ENCODE assay signal across 10 cellular contexts in genomic region chr1:26848947-26849774, GRCh38. TPM values are rescaled to one million over a fixed set of nuclear protein-coding genes. Genes with fewer than 3 reads are reported as not detected.
DNase-seq lines count a peak whose midpoint lies in the region; ATAC-seq, FAIRE-seq and TF ChIP-seq lines count a peak whose summit lies in the region.
"Had no signal": no experiment of that assay in that cellular context is flagged by ENCODE, and none has a peak within 500 bp of the region (broad histone marks: within the 10 kb centered on the region; RNA-seq: fewer than 3 reads in every experiment).

No MANE protein-coding gene starts in this region.

- peaks cover 3% of the 10 kb centered on the region for H4K20me1 ChIP-seq in smooth muscle cell (ENCODE audit: low read depth)

- H3K9me3 Mint-ChIP-seq in activated B cell treated with CpG ODN at 0.5 μM for 24 hours, result no peaks in the 10 kb centered on the region
- no peaks in the 10 kb centered on the region for H3K9me3 Mint-ChIP-seq in activated CD8-positive, alpha-beta memory T cell treated with anti-CD3 and anti-CD28 coated beads, Interleukin-2, amount 10 ng/mL, durations not matched to agents 7 days and 5 days (ENCODE audit: low read depth)
- H3K9me3 Mint-ChIP-seq: neural progenitor cell had no signal

- DNase-seq in H54 (ENCODE audit: insufficient read length, low spot score) (peak; percentile 73), activated B cell treated with CpG ODN at 0.5 μM for 24 hours (no peak), hepatic stellate cell (ENCODE audit: low spot score) (peak; percentile 81), smooth muscle cell (lab: John Stamatoyannopoulos, UW; ENCODE audit: unreplicated experiment) (no peak), ecto neural progenitor cell (ENCODE audit: low spot score) (no peak), Ammon's horn (ENCODE audit: low spot score) (no peak)
- DNase-seq in activated CD8-positive, alpha-beta memory T cell treated with anti-CD3 and anti-CD28 coated beads, Interleukin-2, amount 10 ng/mL, durations not matched to agents 7 days and 5 days, result no peak

- no peak for ATAC-seq in activated B cell treated with CpG ODN at 0.5 μM for 24 hours (ENCODE audit: low read depth)
- ATAC-seq in HG02678 (IDR thresholded peaks at IDR 0.05; ENCODE audit: unreplicated experiment), result no peak
- ATAC-seq in activated CD8-positive, alpha-beta memory T cell treated with anti-CD3 and anti-CD28 coated beads, Interleukin-2, amount 10 ng/mL, durations not matched to agents 7 days and 5 days, result no peak

- H3K4me1 Mint-ChIP-seq in activated B cell treated with CpG ODN at 0.5 μM for 24 hours, result no peaks in the 10 kb centered on the region
- H3K4me1 Mint-ChIP-seq in activated CD8-positive, alpha-beta memory T cell treated with anti-CD3 and anti-CD28 coated beads, Interleukin-2, amount 10 ng/mL, durations not matched to agents 7 days and 5 days, result peaks cover 2% of the 10 kb centered on the region
- H3K4me1 Mint-ChIP-seq: neural progenitor cell had no signal

- H3K4me3 ChIP-seq in smooth muscle cell, result no peak overlapping the region
- H3K4me3 ChIP-seq: neural progenitor cell had no signal

- TF ChIP-seq CTCF in activated B cell treated with CpG ODN at 0.5 μM for 24 hours (IDR thresholded peaks at IDR 0.05) (no peak), smooth muscle cell (IDR thresholded peaks at IDR 0.05; ENCODE audit: borderline replicate concordance, insufficient read depth, poor library complexity, severe bottlenecking) (no peak)

- no peak overlapping the region for H3K9ac ChIP-seq in smooth muscle cell (ENCODE audit: low read depth)
- H3K9ac ChIP-seq: neural progenitor cell had no signal

- no peak overlapping the region for H3K4me2 ChIP-seq in smooth muscle cell
- H3K4me2 ChIP-seq: neural progenitor cell had no signal

- no peaks in the 10 kb centered on the region for H3F3A ChIP-seq in smooth muscle cell (ENCODE audit: low read depth)

- CTCF ChIA-PET in activated B cell treated with CpG ODN at 0.5 μM for 24 hours (lab: Charles Lee), result interaction anchor here (1.4 to 1.9 kb wide), 3 partner anchors 28 to 248 kb away, joined by 4 read pairs; no protein-coding TSS in a partner anchor
- CTCF ChIA-PET in activated CD8-positive, alpha-beta memory T cell treated with anti-CD3 and anti-CD28 coated beads, Interleukin-2, amount 10 ng/mL, durations not matched to agents 7 days and 5 days (lab: Charles Lee), result interaction anchor here (0.8 to 4.0 kb wide), 9 partner anchors 10 to 38 kb away, joined by 3 to 14 read pairs (median 4); no protein-coding TSS in a partner anchor

- TF ChIP-seq POLR2A in H54 (IDR thresholded peaks at IDR 0.05; ENCODE audit: low read depth, low read length), result no peak

- H2AFZ ChIP-seq in smooth muscle cell (ENCODE audit: low read depth), result no peak overlapping the region
- H2AFZ ChIP-seq: neural progenitor cell had no signal

- peak overlapping the region; percentile 23 for H3K27ac ChIP-seq in smooth muscle cell (ENCODE audit: low read depth)
- H3K27ac ChIP-seq: neural progenitor cell, VCaP had no signal

- intact Hi-C loops in activated B cell treated with CpG ODN at 0.5 μM for 24 hours (cut with micrococcal nuclease), result no loop called here

- no peaks in the 10 kb centered on the region for H3K9me3 ChIP-seq in smooth muscle cell (replicated peaks; ENCODE audit: low read depth)

- POLR2A ChIA-PET in activated B cell treated with CpG ODN at 0.5 μM for 24 hours (lab: Charles Lee), result interaction anchor here (0.6 to 1.4 kb wide), 3 partner anchors 16 to 186 kb away, joined by 3 to 6 read pairs (median 4); partner anchors contain the start of gene GPN2

- H3K4me3 Mint-ChIP-seq in activated B cell treated with CpG ODN at 0.5 μM for 24 hours, result no peak overlapping the region
- no peak overlapping the region for H3K4me3 Mint-ChIP-seq in activated CD8-positive, alpha-beta memory T cell treated with anti-CD3 and anti-CD28 coated beads, Interleukin-2, amount 10 ng/mL, durations not matched to agents 7 days and 5 days
- H3K4me3 Mint-ChIP-seq: neural progenitor cell had no signal

- H3K36me3 ChIP-seq in smooth muscle cell (ENCODE audit: low read depth), result no peaks in the 10 kb centered on the region
- H3K36me3 ChIP-seq: neural progenitor cell had no signal

- H3K27me3 ChIP-seq in smooth muscle cell (ENCODE audit: low read depth), result no peaks in the 10 kb centered on the region
- H3K27me3 ChIP-seq: neural progenitor cell had no signal

- H3K36me3 Mint-ChIP-seq in activated B cell treated with CpG ODN at 0.5 μM for 24 hours (ENCODE audit: low read depth), result peaks cover 67% of the 10 kb centered on the region
- peaks cover 45% of the 10 kb centered on the region for H3K36me3 Mint-ChIP-seq in activated CD8-positive, alpha-beta memory T cell treated with anti-CD3 and anti-CD28 coated beads, Interleukin-2, amount 10 ng/mL, durations not matched to agents 7 days and 5 days

- H3K4me1 ChIP-seq in smooth muscle cell (ENCODE audit: low read depth), result no peaks in the 10 kb centered on the region
- H3K4me1 ChIP-seq: neural progenitor cell had no signal

- H3K27me3 Mint-ChIP-seq in activated B cell treated with CpG ODN at 0.5 μM for 24 hours, result no peaks in the 10 kb centered on the region
- H3K27me3 Mint-ChIP-seq in activated CD8-positive, alpha-beta memory T cell treated with anti-CD3 and anti-CD28 coated beads, Interleukin-2, amount 10 ng/mL, durations not matched to agents 7 days and 5 days, result no peaks in the 10 kb centered on the region

- peak; percentile 93 for FAIRE-seq in H54 (lab: Jason Lieb, UNC)

- H3K27ac Mint-ChIP-seq in activated B cell treated with CpG ODN at 0.5 μM for 24 hours, result peak overlapping the region; percentile 41
- no peak overlapping the region for H3K27ac Mint-ChIP-seq in activated CD8-positive, alpha-beta memory T cell treated with anti-CD3 and anti-CD28 coated beads, Interleukin-2, amount 10 ng/mL, durations not matched to agents 7 days and 5 days
- H3K27ac Mint-ChIP-seq: neural progenitor cell had no signal

- WGBS in smooth muscle cell (ENCODE audit: low lambda C conversion rate), result 93% methylated on average over 10 of the region's 10 CpGs

- H3K79me2 ChIP-seq in smooth muscle cell (ENCODE audit: low read depth), result no peaks in the 10 kb centered on the region

RNA-seq across cellular contexts. Expression of gene SFN, which starts 13.8 kb away (rescaled TPM):
- total RNA-seq in activated B cell treated with CpG ODN at 0.5 μM for 24 hours (0.22 and 0.29 TPM in 2 replicates), smooth muscle cell (62.8 and 110 TPM in 2 replicates)
- 112 and 320 TPM in 2 replicates for polyA plus RNA-seq in smooth muscle cell
- total RNA-seq in activated CD8-positive, alpha-beta memory T cell treated with anti-CD3 and anti-CD28 coated beads, Interleukin-2, amount 10 ng/mL, durations not matched to agents 7 days and 5 days, result under 1 TPM in 1 of 2 experiments, not detected in 1; 0.73 TPM

RNA-seq across cellular contexts. Expression of gene ZDHHC18, which starts 22.7 kb away (rescaled TPM):
- total RNA-seq in activated B cell treated with CpG ODN at 0.5 μM for 24 hours (27.1 and 30.3 TPM in 2 replicates), smooth muscle cell (16.7 and 52.5 TPM in 2 replicates)
- polyA plus RNA-seq in smooth muscle cell, result 20.3 and 20.8 TPM in 2 replicates
- 10 to 100 TPM; 53.1 to 54.9 TPM for total RNA-seq in activated CD8-positive, alpha-beta memory T cell treated with anti-CD3 and anti-CD28 coated beads, Interleukin-2, amount 10 ng/mL, durations not matched to agents 7 days and 5 days

RNA-seq across cellular contexts. Expression of gene GPN2, which starts 40.9 kb away (rescaled TPM):
- 42.6 and 48.6 TPM in 2 replicates for total RNA-seq in activated B cell treated with CpG ODN at 0.5 μM for 24 hours
- 7.3 and 13.3 TPM in 2 replicates for total RNA-seq in smooth muscle cell
- polyA plus RNA-seq in smooth muscle cell, result 29.4 and 36.3 TPM in 2 replicates
- 10 to 100 TPM; 32.9 to 41.1 TPM for total RNA-seq in activated CD8-positive, alpha-beta memory T cell treated with anti-CD3 and anti-CD28 coated beads, Interleukin-2, amount 10 ng/mL, durations not matched to agents 7 days and 5 days

RNA-seq across cellular contexts. Expression of gene GPATCH3, which starts 51.1 kb away (rescaled TPM):
- total RNA-seq in activated B cell treated with CpG ODN at 0.5 μM for 24 hours (24.0 and 26.0 TPM in 2 replicates), smooth muscle cell (5.6 and 7.1 TPM in 2 replicates)
- polyA plus RNA-seq in smooth muscle cell, result 17.4 and 23.6 TPM in 2 replicates
- 10 to 100 TPM; 15.0 to 17.0 TPM for total RNA-seq in activated CD8-positive, alpha-beta memory T cell treated with anti-CD3 and anti-CD28 coated beads, Interleukin-2, amount 10 ng/mL, durations not matched to agents 7 days and 5 days

Comparison
In these comparisons a context has a peak if more than half of its experiments do, and no peak if none do; other contexts are left out.
1. DNase-seq: peak in H54 (single experiment) and hepatic stellate cell (single experiment); none in activated B cell treated with CpG ODN at 0.5 μM for 24 hours (single experiment), smooth muscle cell (single experiment), ecto neural progenitor cell (single experiment), Ammon's horn (single experiment) and activated CD8-positive, alpha-beta memory T cell treated with anti-CD3 and anti-CD28 coated beads, Interleukin-2, amount 10 ng/mL, durations not matched to agents 7 days and 5 days (single experiment).
2. RNA of gene SFN, which starts 13.8 kb away (total RNA-seq): 62.8 to 110 TPM in smooth muscle cell; 0.73 TPM in activated CD8-positive, alpha-beta memory T cell treated with anti-CD3 and anti-CD28 coated beads, Interleukin-2, amount 10 ng/mL, durations not matched to agents 7 days and 5 days and 0.22 to 0.29 TPM in activated B cell treated with CpG ODN at 0.5 μM for 24 hours; every median in the first group is over 10 times any median in the second.